ENCODE assay signal across 19 cellular contexts in the genomic region with DNA sequence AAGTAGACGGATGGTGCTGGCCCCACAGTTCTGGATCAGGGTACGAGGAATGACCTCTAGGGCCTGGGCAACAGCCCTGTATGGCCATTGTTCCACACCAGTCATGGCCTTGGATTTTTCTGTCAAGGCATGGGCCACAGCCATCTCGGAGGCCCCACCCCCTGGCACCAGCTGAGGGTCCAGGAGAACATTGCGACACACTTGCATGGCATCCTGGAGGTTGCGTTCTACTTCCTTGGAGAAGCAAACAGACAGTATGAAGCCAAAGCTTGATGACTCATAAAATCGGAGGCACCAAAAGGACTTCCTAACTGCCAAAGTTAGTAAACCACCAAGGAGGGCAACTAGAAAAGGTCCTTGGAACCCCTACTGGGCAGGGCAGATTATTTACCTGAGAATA. TPM values are rescaled to one million over a fixed set of nuclear protein-coding genes. Genes with fewer than 3 reads are reported as not detected.
A peak's percentile ranks its signal among the peaks of the same experiment; 100 is the strongest.
DNase-seq lines count a peak whose midpoint lies in the region; ATAC-seq and TF ChIP-seq lines count a peak whose summit lies in the region.
"Had no signal": no experiment of that assay in that cellular context is flagged by ENCODE, and none has a peak within 500 bp of the region (broad histone marks: within the 10 kb centered on the region; RNA-seq: fewer than 3 reads in every experiment).

No MANE protein-coding gene starts in this region.

- no peak for TF ChIP-seq CTCF in lung (IDR thresholded peaks at IDR 0.05; ENCODE audit: control extremely low read depth, extremely low read depth)

- ATAC-seq in lung (ENCODE audit: insufficient read depth, low FRiP score) (peak; percentile 19), T-helper 17 cell (no peak), GM21526 (IDR thresholded peaks at IDR 0.05; ENCODE audit: low FRiP score, unreplicated experiment) (no peak)

- no peaks in the 10 kb centered on the region for H3K27me3 ChIP-seq in lung (ENCODE audit: control insufficient read depth, insufficient read depth)
- H3K27me3 ChIP-seq: pancreas had no signal

- peaks cover 47 to 57% of the 10 kb centered on the region in 2 donors for H3K36me3 ChIP-seq in lung (ENCODE audit: control insufficient read depth in 2 of 2, insufficient read depth in 2 of 2, low read length in 2 of 2)

- DNase-seq in AG08395 (ENCODE audit: low spot score) (peak; percentile 58), astrocyte of the hippocampus (ENCODE audit: low read depth, low spot score) (peak; percentile 25), lung (ENCODE audit: low spot score) (no peak), T-helper 17 cell (no peak), RKO (ENCODE audit: low spot score) (no peak), pons (ENCODE audit: low spot score) (no peak)
- DNase-seq: activated CD8-positive, alpha-beta memory T cell treated with anti-CD3 and anti-CD28 coated beads for 24 hours; central memory CD4-positive, alpha-beta T cell; HCEC 1CT; mesendoderm; NCI-H1105 treated with DMSO at 0.1 percent for 48 hours; NCI-H526; pancreas; Right ventricle myocardium superior; stimulated activated CD4-positive, alpha-beta T cell treated with anti-CD3 and anti-CD28 coated beads, Interleukin-2, amount 100 ng/mL, for 24 hours had no signal

- 59 to 67% methylated on average over 6 of the region's 6 CpGs for WGBS in lung, 2 donors

- no peaks in the 10 kb centered on the region for H3K9me3 ChIP-seq in lung (ENCODE audit: control insufficient read depth in 2 of 2, insufficient read depth in 1 of 2, low read length in 1 of 2)
- H3K9me3 ChIP-seq in T-helper 17 cell (ENCODE audit: control insufficient read depth, low read length, poor library complexity, severe bottlenecking) = no peaks in the 10 kb centered on the region
- H3K9me3 ChIP-seq: pancreas had no signal

- no peak for TF ChIP-seq RAD21 in Ishikawa (IDR thresholded peaks at IDR 0.05; ENCODE audit: low read depth)

- no peaks in the 10 kb centered on the region for H3K4me1 Mint-ChIP-seq in T-helper 17 cell
- H3K4me1 Mint-ChIP-seq: B cell had no signal

- no peaks in the 10 kb centered on the region for H3K4me1 ChIP-seq in lung (ENCODE audit: control insufficient read depth in 2 of 2, insufficient read depth in 2 of 2, low read length in 2 of 2)
- H3K4me1 ChIP-seq: pancreas had no signal

- H3K4me3 Mint-ChIP-seq in T-helper 17 cell = no peak overlapping the region
- H3K4me3 Mint-ChIP-seq: B cell had no signal

- H3K27me3 Mint-ChIP-seq in T-helper 17 cell = no peaks in the 10 kb centered on the region
- H3K27me3 Mint-ChIP-seq: B cell had no signal

- H3K36me3 Mint-ChIP-seq in T-helper 17 cell (ENCODE audit: low read depth) = peaks cover 12% of the 10 kb centered on the region

- TF ChIP-seq EP300 in Ishikawa (IDR thresholded peaks at IDR 0.05; ENCODE audit: borderline replicate concordance) = no peak

- no peak overlapping the region for H3K27ac Mint-ChIP-seq in T-helper 17 cell
- H3K27ac Mint-ChIP-seq: B cell had no signal

- no peak overlapping the region for H3K27ac ChIP-seq in lung (ENCODE audit: low read depth in 1 of 2, low read length in 1 of 2)
- H3K27ac ChIP-seq: pancreas had no signal

- no peak overlapping the region for H3K4me3 ChIP-seq in lung
- H3K4me3 ChIP-seq: pancreas had no signal

TF ChIP-seq in Ishikawa, 13 proteins besides CTCF, POLR2A, EP300 and RAD21:
- TF ChIP-seq CEBPB (IDR thresholded peaks at IDR 0.05) (0 out of 2 replicates have a peak, but pooled peaks have one; percentile 36), TCF12 (IDR thresholded peaks at IDR 0.05; ENCODE audit: low read depth) (no peak), USF1 (IDR thresholded peaks at IDR 0.05) (no peak), FOXM1 (IDR thresholded peaks at IDR 0.05; ENCODE audit: borderline replicate concordance, low read depth) (no peak), MAX (IDR thresholded peaks at IDR 0.05) (no peak)

RNA-seq across cellular contexts. Expression of gene VHLL, which starts 11.9 kb away (rescaled TPM):
- total RNA-seq in lung (not detected), T-helper 17 cell (not detected)
- polyA plus RNA-seq in lung = not detected
- total RNA-seq: B cell, pancreas, Right ventricle myocardium superior had no signal
- polyA plus RNA-seq: endothelial cell of umbilical vein had no signal

RNA-seq across cellular contexts. Expression of gene GLMP, which starts 15.5 kb away (rescaled TPM):
- 10 to 100 TPM; 30.1 to 71.0 TPM for total RNA-seq in lung
- polyA plus RNA-seq in lung = 10 to 100 TPM; 48.2 to 75.8 TPM
- 10 to 100 TPM; 21.2 to 25.0 TPM for total RNA-seq in T-helper 17 cell

RNA-seq across cellular contexts. Expression of gene TMEM79, which starts 26.8 kb away (rescaled TPM):
- 1 to 10 TPM; 4.5 to 4.7 TPM for total RNA-seq in lung
- 1 to 10 TPM; 2.5 to 4.6 TPM for polyA plus RNA-seq in lung
- total RNA-seq in T-helper 17 cell = 1 to 10 TPM; 3.2 to 3.5 TPM

RNA-seq across cellular contexts. Expression of gene CCT3, which starts 27.1 kb away (rescaled TPM):
- total RNA-seq in lung (100 to 1,000 TPM; 128 to 149 TPM), T-helper 17 cell (10 to 100 TPM; 75.3 to 77.6 TPM)
- polyA plus RNA-seq in lung = 100 to 1,000 TPM in 1 of 2 donors, 10 to 100 TPM in 1; 71.6 to 165 TPM

RNA-seq across cellular contexts. Expression of gene TSACC, which starts 27.4 kb away (rescaled TPM):
- not detected for total RNA-seq in lung
- polyA plus RNA-seq in lung = under 1 TPM; 0.29 to 0.45 TPM
- under 1 TPM in 1 of 2 donors, not detected in 1; 0.40 TPM for total RNA-seq in T-helper 17 cell
- total RNA-seq: pancreas, Right ventricle myocardium superior had no signal

Comparison
In these comparisons a context has a peak if more than half of its experiments do, and no peak if none do; other contexts are left out.
1. DNase-seq: peak in AG08395 (single experiment) and astrocyte of the hippocampus (single experiment); none in lung (single experiment), T-helper 17 cell (0 of 3), RKO (single experiment) and pons (single experiment).